ENCODE assay signal across 10 cellular contexts in genomic region chr17:27458524-27458908, GRCh38. TPM values are rescaled to one million over a fixed set of nuclear protein-coding genes. Genes with fewer than 3 reads are reported as not detected.
DNase-seq lines count a peak whose midpoint lies in the region; ATAC-seq, FAIRE-seq and TF ChIP-seq lines count a peak whose summit lies in the region.
"Had no signal": no experiment of that assay in that cellular context is flagged by ENCODE, and none has a peak within 500 bp of the region (broad histone marks: within the 10 kb centered on the region; RNA-seq: fewer than 3 reads in every experiment).

No MANE protein-coding gene starts in this region.

- H3K36me3 ChIP-seq in iPS-15b (ENCODE audit: control insufficient read depth, insufficient read depth, low read length): no peaks in the 10 kb centered on the region
- no peaks in the 10 kb centered on the region for H3K36me3 ChIP-seq in thyroid gland

- peaks cover 43% of the 10 kb centered on the region for H3K4me1 Mint-ChIP-seq in activated T-cell treated with anti-CD3 and anti-CD28 coated beads, Interleukin-2, amount 50 U/mL, for 4 hours (ENCODE audit: low read depth)
- peaks cover 31% of the 10 kb centered on the region for H3K4me1 Mint-ChIP-seq in activated T-helper 17 cell treated with anti-CD3 and anti-CD28 coated beads, Interleukin-2, amount 50 U/mL, for 72 hours

- no peak for DNase-seq in activated T-cell treated with anti-CD3 and anti-CD28 coated beads, Interleukin-2, amount 50 U/mL, for 4 hours
- DNase-seq in activated T-cell treated with anti-CD3 and anti-CD28 coated beads for 4 hours: no peak
- no peak for DNase-seq in thyroid gland
- no peak for DNase-seq in RCC 7860 (ENCODE audit: low spot score)
- DNase-seq in cerebellar cortex (ENCODE audit: low spot score): no peak
- DNase-seq: activated CD4-positive, alpha-beta T cell treated with anti-CD3 and anti-CD28 coated beads, Interleukin-2, amount 50 U/mL, for 4 hours; PC-3 had no signal

- no peaks in the 10 kb centered on the region for H3K9me3 Mint-ChIP-seq in activated T-cell treated with anti-CD3 and anti-CD28 coated beads, Interleukin-2, amount 50 U/mL, for 4 hours
- H3K9me3 Mint-ChIP-seq in activated T-helper 17 cell treated with anti-CD3 and anti-CD28 coated beads, Interleukin-2, amount 50 U/mL, for 72 hours: no peaks in the 10 kb centered on the region

- H3K27me3 Mint-ChIP-seq in activated T-cell treated with anti-CD3 and anti-CD28 coated beads, Interleukin-2, amount 50 U/mL, for 4 hours (ENCODE audit: low read depth): no peaks in the 10 kb centered on the region
- no peaks in the 10 kb centered on the region for H3K27me3 Mint-ChIP-seq in activated T-helper 17 cell treated with anti-CD3 and anti-CD28 coated beads, Interleukin-2, amount 50 U/mL, for 72 hours

- TF ChIP-seq POLR2A in thyroid gland (IDR thresholded peaks at IDR 0.05): no peak

- H3K4me3 Mint-ChIP-seq in activated T-cell treated with anti-CD3 and anti-CD28 coated beads, Interleukin-2, amount 50 U/mL, for 4 hours: peak overlapping the region; percentile 86
- peak overlapping the region; percentile 97 for H3K4me3 Mint-ChIP-seq in activated T-helper 17 cell treated with anti-CD3 and anti-CD28 coated beads, Interleukin-2, amount 50 U/mL, for 72 hours

- peak overlapping the region; percentile 67 for H3K4me3 ChIP-seq in iPS-15b (ENCODE audit: low read depth, low read length)
- H3K4me3 ChIP-seq in thyroid gland (replicated peaks in 1 of 3): no peak overlapping the region

- H3K9me3 ChIP-seq in iPS-15b (ENCODE audit: control insufficient read depth, insufficient read depth, low read length) (no peaks in the 10 kb centered on the region), thyroid gland (no peaks in the 10 kb centered on the region)

- TF ChIP-seq CTCF in thyroid gland (IDR thresholded peaks at IDR 0.05): no peak

- FAIRE-seq in RCC 7860 (lab: Jason Lieb, UNC): no peak

- intact Hi-C loops in thyroid gland (cut with DNase I): loop anchor here (10.0 kb wide), 1 partner anchor 136 kb away; no protein-coding TSS in a partner anchor

- H3K9ac ChIP-seq in iPS-15b (ENCODE audit: low read depth, low read length): peak overlapping the region; percentile 3

- peaks cover 4% of the 10 kb centered on the region for H3K36me3 Mint-ChIP-seq in activated T-cell treated with anti-CD3 and anti-CD28 coated beads, Interleukin-2, amount 50 U/mL, for 4 hours (ENCODE audit: insufficient read depth)
- peaks cover 15% of the 10 kb centered on the region for H3K36me3 Mint-ChIP-seq in activated T-helper 17 cell treated with anti-CD3 and anti-CD28 coated beads, Interleukin-2, amount 50 U/mL, for 72 hours (ENCODE audit: low read depth)

- H3K4me1 ChIP-seq in iPS-15b (ENCODE audit: control insufficient read depth, insufficient read depth, low read length) (peaks cover 18% of the 10 kb centered on the region), thyroid gland (peaks cover 32 to 49% of the 10 kb centered on the region in 2 donors)

- no peak overlapping the region for H3K27ac Mint-ChIP-seq in activated T-helper 17 cell treated with anti-CD3 and anti-CD28 coated beads, Interleukin-2, amount 50 U/mL, for 72 hours

- no peak for ATAC-seq in activated T-cell treated with anti-CD3 and anti-CD28 coated beads, Interleukin-2, amount 50 U/mL, for 4 hours
- ATAC-seq in activated T-helper 17 cell treated with anti-CD3 and anti-CD28 coated beads, Interleukin-2, amount 50 U/mL, for 72 hours (replicated peaks): no peak
- ATAC-seq in GM18867 (IDR thresholded peaks at IDR 0.05; ENCODE audit: unreplicated experiment): no peak
- ATAC-seq: PC-3 had no signal

- peaks cover 11% of the 10 kb centered on the region for H3K27me3 ChIP-seq in iPS-15b (ENCODE audit: control insufficient read depth, insufficient read depth, low read length)
- H3K27me3 ChIP-seq in thyroid gland: no peaks in the 10 kb centered on the region

- WGBS in thyroid gland, 2 donors: 29 to 36% methylated on average over 4 to 6 of the region's 6 CpGs

- H3K27ac ChIP-seq in thyroid gland: peak overlapping the region in 2 of 3 donors; percentile 49 to 92

RNA-seq across cellular contexts. Expression of gene KSR1, which starts 2.3 kb away (rescaled TPM):
- total RNA-seq in activated T-cell treated with anti-CD3 and anti-CD28 coated beads, Interleukin-2, amount 50 U/mL, for 4 hours: 10 to 100 TPM; 52.1 to 63.5 (median 56.8) TPM
- total RNA-seq in activated T-helper 17 cell treated with anti-CD3 and anti-CD28 coated beads, Interleukin-2, amount 50 U/mL, for 72 hours: 10 to 100 TPM; 46.1 to 52.6 TPM
- total RNA-seq in thyroid gland: 10 to 100 TPM; 35.9 to 75.5 (median 67.7) TPM
